ENCODE assay signal across 15 cellular contexts in genomic region chr17:35915153-35915969, GRCh38. TPM values are rescaled to one million over a fixed set of nuclear protein-coding genes. Genes with fewer than 3 reads are reported as not detected.
"Had no signal": no experiment of that assay in that cellular context is flagged by ENCODE, and none has a peak within 500 bp of the region (broad histone marks: within the 10 kb centered on the region; RNA-seq: fewer than 3 reads in every experiment).

No MANE protein-coding gene starts in this region.

- H3K4me3 ChIP-seq: body of pancreas, esophagus muscularis mucosa, neural progenitor cell, ovary, tibial artery, uterus had no signal

- H2AFZ ChIP-seq: neural progenitor cell had no signal

- H3K4me1 ChIP-seq: body of pancreas, esophagus muscularis mucosa, neural progenitor cell, tibial artery, uterus had no signal

- H3K4me2 ChIP-seq: neural progenitor cell had no signal

- H3K27ac ChIP-seq: body of pancreas, esophagus muscularis mucosa, neural progenitor cell, ovary, tibial artery, uterus had no signal

- H3K9ac ChIP-seq: neural progenitor cell had no signal

- H3K9me3 ChIP-seq: body of pancreas, esophagus muscularis mucosa, ovary, tibial artery, uterus had no signal

- H3K27me3 ChIP-seq: body of pancreas, esophagus muscularis mucosa, neural progenitor cell, ovary, tibial artery, uterus had no signal

- DNase-seq: activated effector memory CD4-positive, alpha-beta T cell treated with Interleukin-2 at 50 U/mL for 16 hours; activated T-cell treated with anti-CD3 and anti-CD28 coated beads, Interleukin-2, amount 50 U/mL, for 24 hours; body of pancreas; glutamatergic neuron; left ventricle myocardium superior; ovary; T-helper 2 cell; uterus had no signal

- ATAC-seq: activated CD4-positive, CD25-positive, alpha-beta regulatory T cell treated with anti-CD3 and anti-CD28 coated beads, Interleukin-2, amount 50 U/mL, for 24 hours; body of pancreas; left ventricle myocardium superior had no signal

- H3K36me3 ChIP-seq: esophagus muscularis mucosa, neural progenitor cell, ovary, tibial artery, uterus had no signal

RNA-seq across cellular contexts. Expression of gene RDM1, which starts 15.2 kb away (rescaled TPM):
- total RNA-seq: body of pancreas, esophagus muscularis mucosa, left ventricle myocardium superior, mesenteric fat pad, ovary, skeletal muscle tissue had no signal

RNA-seq across cellular contexts. Expression of gene LYZL6, which starts 28.2 kb away (rescaled TPM):
- total RNA-seq: body of pancreas, esophagus muscularis mucosa, fibroblast of villous mesenchyme, left ventricle myocardium superior, mesenteric fat pad, ovary, skeletal muscle tissue, uterus had no signal
- polyA plus RNA-seq: ovary had no signal

RNA-seq across cellular contexts. Expression of gene CCL5, which starts 35.2 kb away (rescaled TPM):
- total RNA-seq: fibroblast of villous mesenchyme had no signal

RNA-seq across cellular contexts. Expression of gene HEATR9, which starts 46.7 kb away (rescaled TPM):
- total RNA-seq: body of pancreas, fibroblast of villous mesenchyme, left ventricle myocardium superior, mesenteric fat pad, ovary, skeletal muscle tissue, uterus had no signal
